ENCODE assay signal across 8 cellular contexts in the genomic region with DNA sequence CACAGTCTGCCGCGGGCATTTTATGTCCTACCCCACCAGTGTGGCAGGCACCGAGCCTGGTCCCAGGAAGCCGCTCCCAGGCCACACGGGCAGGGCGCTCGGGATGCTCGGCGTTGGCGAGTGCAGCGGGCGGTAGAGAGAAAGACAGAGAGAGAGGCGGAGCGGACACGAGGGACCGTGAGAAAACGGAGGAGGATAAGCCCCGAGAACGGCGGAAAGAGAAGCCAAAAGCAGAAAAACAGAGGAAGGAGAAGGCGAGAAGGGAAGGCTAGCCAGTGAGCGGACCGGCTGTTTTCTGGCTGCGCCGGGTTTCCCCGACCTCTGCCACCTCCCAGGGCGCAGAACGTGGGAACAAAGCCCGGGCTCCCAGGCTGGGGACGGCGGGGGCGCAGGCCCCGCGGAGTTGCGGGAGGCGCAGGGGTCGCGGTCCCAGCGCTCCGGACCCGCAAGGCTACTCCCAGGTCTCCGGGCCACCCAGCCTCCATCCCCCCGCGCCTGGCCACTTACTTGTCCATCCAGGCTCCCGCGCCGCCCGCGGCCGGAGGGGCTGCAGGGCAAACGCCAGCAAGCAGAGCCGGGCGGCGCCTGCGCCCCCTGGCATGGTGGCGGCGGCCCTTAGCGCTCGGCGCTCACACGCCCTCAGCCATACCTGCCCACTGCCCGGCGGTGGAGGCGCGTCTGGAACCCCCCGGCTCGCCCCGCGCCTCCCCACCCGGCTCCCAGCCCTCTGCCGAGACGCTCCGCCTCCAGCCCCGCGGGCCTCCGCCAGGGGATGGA. TPM values are rescaled to one million over a fixed set of nuclear protein-coding genes. Genes with fewer than 3 reads are reported as not detected.
DNase-seq lines count a peak whose midpoint lies in the region; ATAC-seq, FAIRE-seq and TF ChIP-seq lines count a peak whose summit lies in the region.

A gene with protein sequence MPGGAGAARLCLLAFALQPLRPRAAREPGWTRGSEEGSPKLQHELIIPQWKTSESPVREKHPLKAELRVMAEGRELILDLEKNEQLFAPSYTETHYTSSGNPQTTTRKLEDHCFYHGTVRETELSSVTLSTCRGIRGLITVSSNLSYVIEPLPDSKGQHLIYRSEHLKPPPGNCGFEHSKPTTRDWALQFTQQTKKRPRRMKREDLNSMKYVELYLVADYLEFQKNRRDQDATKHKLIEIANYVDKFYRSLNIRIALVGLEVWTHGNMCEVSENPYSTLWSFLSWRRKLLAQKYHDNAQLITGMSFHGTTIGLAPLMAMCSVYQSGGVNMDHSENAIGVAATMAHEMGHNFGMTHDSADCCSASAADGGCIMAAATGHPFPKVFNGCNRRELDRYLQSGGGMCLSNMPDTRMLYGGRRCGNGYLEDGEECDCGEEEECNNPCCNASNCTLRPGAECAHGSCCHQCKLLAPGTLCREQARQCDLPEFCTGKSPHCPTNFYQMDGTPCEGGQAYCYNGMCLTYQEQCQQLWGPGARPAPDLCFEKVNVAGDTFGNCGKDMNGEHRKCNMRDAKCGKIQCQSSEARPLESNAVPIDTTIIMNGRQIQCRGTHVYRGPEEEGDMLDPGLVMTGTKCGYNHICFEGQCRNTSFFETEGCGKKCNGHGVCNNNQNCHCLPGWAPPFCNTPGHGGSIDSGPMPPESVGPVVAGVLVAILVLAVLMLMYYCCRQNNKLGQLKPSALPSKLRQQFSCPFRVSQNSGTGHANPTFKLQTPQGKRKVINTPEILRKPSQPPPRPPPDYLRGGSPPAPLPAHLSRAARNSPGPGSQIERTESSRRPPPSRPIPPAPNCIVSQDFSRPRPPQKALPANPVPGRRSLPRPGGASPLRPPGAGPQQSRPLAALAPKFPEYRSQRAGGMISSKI (minus strand): TSS at position 680 of the 777 bp plus-strand sequence. CDS start 79 bp downstream, at position 601.

- no TSS peak for BruUV-seq in GM12878 (replicated peaks; lab: Mats Ljungman, UMichigan)

- H2AFZ ChIP-seq in GM12878 (ENCODE audit: control insufficient read depth, low read depth, low read length): peak within 1 kb of the TSS; percentile 71

- H3K79me2 ChIP-seq in GM12878 (ENCODE audit: control insufficient read depth, insufficient read depth, low read length): peaks cover 32% of the 10 kb centered on the region

- no peak for FAIRE-seq in GM12878 (lab: Jason Lieb, UNC)

- H3K36me3 ChIP-seq in GM12878 (ENCODE audit: control insufficient read depth in 2 of 2, insufficient read depth in 2 of 2, low read length in 1 of 2): peaks cover 0 to 2% of the 10 kb centered on the region in 2 experiments; a peak in 2 of 4 replicates
- H3K36me3 ChIP-seq in iPS DF 6.9 (ENCODE audit: control insufficient read depth, insufficient read depth, low read length): no peaks in the 10 kb centered on the region

- TF ChIP-seq CTCF in GM12878 (IDR thresholded peaks at IDR 0.05 in 2 of 3, conservative IDR thresholded peaks at IDR 0.05 in 1 of 3; ENCODE audit: control insufficient read depth in 2 of 3, extremely low read depth in 1 of 3, insufficient read depth in 1 of 3, low read depth in 3 of 3, low read length in 3 of 3): no peak

- H3K27ac ChIP-seq in GM12878 (ENCODE audit: control insufficient read depth, insufficient read depth): peak within 1 kb of the TSS; percentile 67
- H3K27ac ChIP-seq in iPS DF 6.9 (ENCODE audit: low read length): no peak within 1 kb of the TSS

- H3K4me3 ChIP-seq in GM12878 (peak within 1 kb of the TSS; percentile 75), iPS DF 6.9 (ENCODE audit: low read length) (peak within 1 kb of the TSS; percentile 87), skeletal muscle cell (ENCODE audit: low read depth, low read length) (peak within 1 kb of the TSS; percentile 78)

- TF ChIP-seq RAD21 in GM12878 (IDR thresholded peaks at IDR 0.05; ENCODE audit: insufficient read depth, low read depth, low read length): no peak

- H3K4me1 ChIP-seq in GM12878 (ENCODE audit: control insufficient read depth, insufficient read depth, low read length): peaks cover 53% of the 10 kb centered on the region
- peaks cover 3% of the 10 kb centered on the region; the same call in 1 of the 2 replicates for H3K4me1 ChIP-seq in iPS DF 6.9 (ENCODE audit: control insufficient read depth, insufficient read depth, low read length)

- in situ Hi-C loops in GM12878 (cut with MboI): no loop called here

- SMC1A ChIA-PET in GM12878 (lab: Charles Lee; ENCODE audit: uncharacterized antibody, unreplicated experiment): interaction anchor here (0.7 to 10.4 kb wide), 8 partner anchors 17 to 143 kb away, joined by 3 to 129 read pairs (median 4); no protein-coding TSS in a partner anchor

- H3K9me3 ChIP-seq in GM12878 (replicated peaks; ENCODE audit: control insufficient read depth, insufficient read depth, low read length) (no peaks in the 10 kb centered on the region), iPS DF 6.9 (ENCODE audit: control insufficient read depth, insufficient read depth, low read length) (no peaks in the 10 kb centered on the region)

- peak; percentile 5 for TF ChIP-seq POLR2A in GM10847 (IDR thresholded peaks at IDR 0.05; ENCODE audit: extremely low read depth, insufficient read length)
- TF ChIP-seq POLR2A in GM12878 (IDR thresholded peaks at IDR 0.05; ENCODE audit: low read depth, low read length): peak; percentile 79

- intact Hi-C loops in GM12878 (cut with micrococcal nuclease; ENCODE audit: unreplicated experiment): loop anchor here (2.0 kb wide), 1 partner anchor 22 kb away; no protein-coding TSS in a partner anchor

- no peak for TF ChIP-seq EP300 in GM12878 (IDR thresholded peaks at IDR 0.05; ENCODE audit: borderline replicate concordance in 1 of 2, control insufficient read depth in 1 of 2, low read depth in 2 of 2, low read length in 2 of 2)

- WGBS in GM12878 (ENCODE audit: insufficient coverage, insufficient replicate concordance, low lambda C conversion rate, missing lambda C conversion rate): under 1% methylated on average over 41 of the region's 76 CpGs
- WGBS in iPS DF 6.9 (ENCODE audit: insufficient coverage, insufficient read length): no CpG with 5 or more reads among the region's 76 CpGs

- RAD21 ChIA-PET in GM12878 (lab: Charles Lee; ENCODE audit: unreplicated experiment): interaction anchor here (0.8 to 5.3 kb wide), 6 partner anchors 8 to 91 kb away, joined by 3 to 50 read pairs (median 3); no protein-coding TSS in a partner anchor

- POLR2A ChIA-PET in GM12878 (lab: Charles Lee): interaction anchor here (1.1 kb wide), 1 partner anchor 21 kb away, joined by 3 read pairs; no protein-coding TSS in a partner anchor

- H4K20me1 ChIP-seq in GM12878 (ENCODE audit: control insufficient read depth, insufficient read depth): no peaks in the 10 kb centered on the region; the same call in 1 of the 2 replicates

- peak within 1 kb of the TSS; percentile 91 for H3K4me2 ChIP-seq in GM12878 (ENCODE audit: control insufficient read depth, insufficient read depth)

- H3K27me3 ChIP-seq in GM12878 (replicated peaks in 1 of 2; ENCODE audit: control insufficient read depth in 2 of 2, insufficient read depth in 2 of 2, low read length in 1 of 2) (no peaks in the 10 kb centered on the region), iPS DF 6.9 (ENCODE audit: control insufficient read depth, insufficient read depth, low read length) (peaks cover 4% of the 10 kb centered on the region)

- H3K9ac ChIP-seq in GM12878 (ENCODE audit: control insufficient read depth, insufficient read depth, low read length): peak within 1 kb of the TSS; percentile 83

- DNase-seq in T follicular helper cell (ENCODE audit: low read depth) (peak; percentile 39), GM12878 (ENCODE audit: low read depth, low spot score) (no peak), iPS DF 6.9 (ENCODE audit: low read depth, low spot score) (no peak), skeletal muscle cell (ENCODE audit: low read depth) (no peak), NCI-H510A (lab: John Stamatoyannopoulos, UW) (no peak)

- CTCF ChIA-PET in GM12878 (lab: Yijun Ruan, JAX): interaction anchor here (0.7 to 1.4 kb wide), 2 partner anchors 18 to 34 kb away, joined by 3 to 6 read pairs; no protein-coding TSS in a partner anchor

- peak; percentile 36 for ATAC-seq in HG03342 (IDR thresholded peaks at IDR 0.05; ENCODE audit: unreplicated experiment)
- peak; percentile 77 for ATAC-seq in GM12878
- ATAC-seq in GM18870 (IDR thresholded peaks at IDR 0.05; ENCODE audit: unreplicated experiment): no peak

TF ChIP-seq in GM12878, 131 proteins besides CTCF, POLR2A, EP300 and RAD21 (continues in another document):
- TF ChIP-seq IKZF2 (IDR thresholded peaks at IDR 0.05): peak; percentile 21 to 26; a peak in 1 of 4 replicates
- no peak for TF ChIP-seq ZNF274 (IDR thresholded peaks at IDR 0.05; ENCODE audit: insufficient read depth, insufficient read length)
- peak; percentile 20; the same call in 1 of the 2 replicates for TF ChIP-seq CREM (IDR thresholded peaks at IDR 0.05; ENCODE audit: low read depth)
- TF ChIP-seq SPI1 (IDR thresholded peaks at IDR 0.05; ENCODE audit: borderline replicate concordance, insufficient read depth, low read depth, low read length): no peak
- TF ChIP-seq, protein P1, sequence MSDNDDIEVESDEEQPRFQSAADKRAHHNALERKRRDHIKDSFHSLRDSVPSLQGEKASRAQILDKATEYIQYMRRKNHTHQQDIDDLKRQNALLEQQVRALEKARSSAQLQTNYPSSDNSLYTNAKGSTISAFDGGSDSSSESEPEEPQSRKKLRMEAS (IDR thresholded peaks at IDR 0.05; ENCODE audit: low read depth, low read length): 0 out of 2 replicates have a peak, but pooled peaks have one; percentile 3
- peak; percentile 51; the same call in 1 of the 2 replicates for TF ChIP-seq CBX5 (IDR thresholded peaks at IDR 0.05; ENCODE audit: low read depth)
- TF ChIP-seq CHD1 (IDR thresholded peaks at IDR 0.05; ENCODE audit: low read depth, low read length): no peak

RNA-seq across cellular contexts. Expression of the gene that starts here (rescaled TPM):
- total RNA-seq in GM12878 (2013; cell fraction: nucleolus; rRNA removed): 86.7 and 95.1 TPM in 2 replicates
- total RNA-seq in GM12878 (2014; rRNA removed) (47.0 and 50.9 TPM in 2 replicates), GM12878 (2014; rRNA removed; fragmentation: Illumina TruSeq; extraction: Trizol) (33.5 and 37.1 TPM in 2 replicates), GM12878 (2021) (87.3 and 92.8 TPM in 2 replicates)
- polyA plus RNA-seq in GM12878 (2011; ENCODE audit: low read depth): 9.4 TPM
- polyA plus RNA-seq in GM12878 (2011; rRNA removed) (19.3 and 26.1 TPM in 2 replicates), GM12878 (2014; fragmentation: Illumina TruSeq; extraction: Trizol) (40.6 and 48.5 TPM in 2 replicates), GM12878 (2014; fragmentation: Nextera tagmentation; extraction: Ambion mirVana) (10 to 100 TPM; 16.0 to 24.4 TPM), GM12878 (2014; rRNA removed) (40.9 and 43.0 TPM in 2 replicates), GM12878 (2016; fragmentation: Nextera tagmentation; extraction: Ambion mirVana) (10 to 100 TPM; 52.4 to 59.3 TPM)
- polyA plus RNA-seq in GM12878 (2011; cell fraction: cytosol; rRNA removed): 21.6 and 23.2 TPM in 2 replicates
- 37.3 and 40.3 TPM in 2 replicates for polyA plus RNA-seq in GM12878 (2011; cell fraction: nucleus; rRNA removed)
- polyA plus RNA-seq in GM12878 (2012): 13.1 and 18.1 TPM in 2 replicates
- 52.0 and 66.1 TPM in 2 replicates for polyA minus RNA-seq in GM12878 (2011; rRNA and poly(A)+ RNA removed)
- polyA minus RNA-seq in GM12878 (2011; cell fraction: cytosol; rRNA and poly(A)+ RNA removed): 23.7 and 28.1 TPM in 2 replicates
- 20.6 and 36.1 TPM in 2 replicates for polyA minus RNA-seq in GM12878 (2011; cell fraction: nucleus; rRNA and poly(A)+ RNA removed)
